In the genomic region with DNA sequence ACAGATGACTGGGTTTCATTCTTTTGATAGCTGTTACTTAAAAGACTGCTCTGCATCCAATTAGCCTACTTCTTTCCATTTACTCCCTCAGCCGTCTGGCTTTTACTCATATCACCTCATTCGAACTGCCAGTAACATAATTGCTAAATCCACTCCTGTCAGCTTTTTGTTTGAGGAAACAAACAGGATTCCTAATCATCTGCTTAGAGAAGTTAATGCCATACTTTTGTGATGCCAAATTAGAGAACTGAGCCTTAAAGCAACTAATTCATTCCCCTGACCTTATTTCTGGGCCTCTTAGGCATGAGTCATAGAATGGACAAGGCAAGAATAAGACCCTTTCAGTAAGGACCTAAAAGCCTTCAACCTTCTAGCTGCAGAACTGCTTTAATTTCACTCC, we compare ENCODE assay signal across 2 cellular contexts.
TF ChIP-seq lines count a peak whose summit lies in the region.

No MANE protein-coding gene starts in this region.

TF ChIP-seq in HepG2, 621 proteins besides CTCF, POLR2A, EP300 and RAD21:
- TF ChIP-seq ZNF607 (CRISPR knock-in tag; IDR thresholded peaks at IDR 0.05; ENCODE audit: borderline replicate concordance) = 0 out of 2 replicates have a peak, but pooled peaks have one; percentile 50
- TF ChIP-seq FOSL1 (CRISPR knock-in tag; IDR thresholded peaks at IDR 0.05; ENCODE audit: borderline replicate concordance) = peak; percentile 37; the same call in 1 of the 2 replicates
- no peak for TF ChIP-seq HOXD1 (CRISPR knock-in tag; IDR thresholded peaks at IDR 0.05)
- TF ChIP-seq U2AF2 (IDR thresholded peaks at IDR 0.05; ENCODE audit: low read depth, low read length) = no peak
- TF ChIP-seq, protein P1, sequence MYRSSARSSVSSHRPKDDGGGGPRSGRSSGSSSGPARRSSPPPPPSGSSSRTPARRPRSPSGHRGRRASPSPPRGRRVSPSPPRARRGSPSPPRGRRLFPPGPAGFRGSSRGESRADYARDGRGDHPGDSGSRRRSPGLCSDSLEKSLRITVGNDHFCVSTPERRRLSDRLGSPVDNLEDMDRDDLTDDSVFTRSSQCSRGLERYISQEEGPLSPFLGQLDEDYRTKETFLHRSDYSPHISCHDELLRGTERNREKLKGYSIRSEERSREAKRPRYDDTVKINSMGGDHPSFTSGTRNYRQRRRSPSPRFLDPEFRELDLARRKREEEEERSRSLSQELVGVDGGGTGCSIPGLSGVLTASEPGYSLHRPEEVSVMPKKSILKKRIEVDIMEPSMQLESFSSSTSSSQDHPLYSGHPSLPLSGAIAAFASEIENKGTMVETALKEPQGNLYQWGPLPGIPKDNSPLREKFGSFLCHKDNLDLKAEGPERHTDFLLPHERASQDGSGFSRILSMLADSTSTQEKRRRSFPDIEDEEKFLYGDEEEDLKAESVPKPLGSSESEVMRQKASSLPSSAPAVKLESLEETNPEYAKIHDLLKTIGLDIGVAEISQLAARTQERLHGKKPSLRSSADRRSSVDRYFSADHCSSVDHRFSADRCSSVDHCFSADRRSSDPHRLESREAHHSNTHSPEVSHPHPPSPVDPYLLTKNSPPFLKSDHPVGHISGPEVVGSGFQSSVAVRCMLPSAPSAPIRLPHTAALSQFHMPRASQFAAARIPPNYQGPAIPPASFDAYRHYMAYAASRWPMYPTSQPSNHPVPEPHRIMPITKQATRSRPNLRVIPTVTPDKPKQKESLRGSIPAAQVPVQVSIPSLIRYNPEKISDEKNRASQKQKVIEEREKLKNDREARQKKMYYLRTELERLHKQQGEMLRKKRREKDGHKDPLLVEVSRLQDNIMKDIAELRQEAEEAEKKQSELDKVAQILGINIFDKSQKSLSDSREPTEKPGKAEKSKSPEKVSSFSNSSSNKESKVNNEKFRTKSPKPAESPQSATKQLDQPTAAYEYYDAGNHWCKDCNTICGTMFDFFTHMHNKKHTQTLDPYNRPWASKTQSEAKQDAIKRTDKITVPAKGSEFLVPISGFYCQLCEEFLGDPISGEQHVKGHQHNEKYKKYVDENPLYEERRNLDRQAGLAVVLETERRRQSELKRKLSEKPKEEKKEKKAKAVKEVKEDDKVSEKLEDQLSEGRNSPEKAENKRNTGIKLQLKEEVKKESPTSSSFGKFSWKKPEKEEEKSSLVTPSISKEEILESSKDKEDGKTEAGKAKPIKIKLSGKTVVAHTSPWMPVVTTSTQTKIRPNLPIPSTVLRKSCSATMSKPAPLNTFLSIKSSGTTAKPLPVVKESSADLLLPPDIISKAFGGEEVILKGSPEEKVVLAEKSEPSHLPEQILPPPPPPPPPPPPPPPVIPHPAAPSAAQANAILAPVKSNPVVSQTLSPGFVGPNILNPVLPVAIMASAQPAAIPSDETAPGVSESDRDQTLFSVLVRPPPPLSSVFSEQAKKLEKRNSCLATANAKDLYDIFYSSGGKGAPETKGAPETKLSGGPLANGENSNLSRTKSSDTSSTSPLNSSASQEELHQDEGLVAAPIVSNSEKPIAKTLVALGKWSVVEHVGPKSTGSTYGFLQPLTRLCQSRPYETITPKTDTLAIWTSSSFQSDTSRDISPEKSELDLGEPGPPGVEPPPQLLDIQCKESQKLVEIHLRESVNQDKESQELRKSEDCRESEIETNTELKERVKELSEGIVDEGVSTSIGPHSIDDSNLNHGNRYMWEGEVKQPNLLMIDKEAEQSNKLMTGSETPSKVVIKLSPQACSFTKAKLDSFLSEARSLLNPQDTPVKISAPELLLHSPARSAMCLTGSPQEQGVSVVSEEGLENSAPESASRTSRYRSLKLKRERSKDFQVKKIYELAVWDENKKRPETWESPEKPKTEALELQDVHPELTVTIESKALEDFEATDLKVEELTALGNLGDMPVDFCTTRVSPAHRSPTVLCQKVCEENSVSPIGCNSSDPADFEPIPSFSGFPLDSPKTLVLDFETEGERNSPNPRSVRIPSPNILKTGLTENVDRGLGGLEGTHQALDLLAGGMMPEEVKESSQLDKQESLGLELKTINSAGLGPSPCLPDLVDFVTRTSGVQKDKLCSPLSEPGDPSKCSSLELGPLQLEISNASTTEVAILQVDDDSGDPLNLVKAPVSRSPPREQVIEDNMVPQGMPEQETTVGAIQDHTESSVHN (CRISPR knock-in tag; IDR thresholded peaks at IDR 0.05) = no peak
- 0 out of 2 replicates have a peak, but pooled peaks have one; percentile 7 for TF ChIP-seq STAG1 (CRISPR knock-in tag; IDR thresholded peaks at IDR 0.05)
- no peak for TF ChIP-seq EZH2 (conservative IDR thresholded peaks at IDR 0.05; ENCODE audit: low read depth, low read length)
- no peak for TF ChIP-seq ZNF253 (CRISPR knock-in tag; IDR thresholded peaks at IDR 0.05; ENCODE audit: borderline replicate concordance)

TF ChIP-seq in WTC11, 78 proteins besides CTCF, POLR2A, EP300 and RAD21:
- TF ChIP-seq NFYB (CRISPR knock-in tag; conservative IDR thresholded peaks at IDR 0.05; ENCODE audit: low read depth) (no peak), ZNF671 (CRISPR knock-in tag; IDR thresholded peaks at IDR 0.05) (no peak), ZNF396 (CRISPR knock-in tag; IDR thresholded peaks at IDR 0.05; ENCODE audit: borderline replicate concordance) (no peak), NR1H2 (CRISPR knock-in tag; IDR thresholded peaks at IDR 0.05) (no peak), IRF1 (CRISPR knock-in tag; IDR thresholded peaks at IDR 0.05) (no peak), CDX4 (CRISPR knock-in tag; IDR thresholded peaks at IDR 0.05; ENCODE audit: borderline replicate concordance) (no peak)
- TF ChIP-seq, protein P2, sequence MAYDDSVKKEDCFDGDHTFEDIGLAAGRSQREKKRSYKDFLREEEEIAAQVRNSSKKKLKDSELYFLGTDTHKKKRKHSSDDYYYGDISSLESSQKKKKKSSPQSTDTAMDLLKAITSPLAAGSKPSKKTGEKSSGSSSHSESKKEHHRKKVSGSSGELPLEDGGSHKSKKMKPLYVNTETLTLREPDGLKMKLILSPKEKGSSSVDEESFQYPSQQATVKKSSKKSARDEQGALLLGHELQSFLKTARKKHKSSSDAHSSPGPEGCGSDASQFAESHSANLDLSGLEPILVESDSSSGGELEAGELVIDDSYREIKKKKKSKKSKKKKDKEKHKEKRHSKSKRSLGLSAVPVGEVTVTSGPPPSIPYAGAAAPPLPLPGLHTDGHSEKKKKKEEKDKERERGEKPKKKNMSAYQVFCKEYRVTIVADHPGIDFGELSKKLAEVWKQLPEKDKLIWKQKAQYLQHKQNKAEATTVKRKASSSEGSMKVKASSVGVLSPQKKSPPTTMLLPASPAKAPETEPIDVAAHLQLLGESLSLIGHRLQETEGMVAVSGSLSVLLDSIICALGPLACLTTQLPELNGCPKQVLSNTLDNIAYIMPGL (CRISPR knock-in tag; IDR thresholded peaks at IDR 0.05) = no peak
- TF ChIP-seq, protein P3, sequence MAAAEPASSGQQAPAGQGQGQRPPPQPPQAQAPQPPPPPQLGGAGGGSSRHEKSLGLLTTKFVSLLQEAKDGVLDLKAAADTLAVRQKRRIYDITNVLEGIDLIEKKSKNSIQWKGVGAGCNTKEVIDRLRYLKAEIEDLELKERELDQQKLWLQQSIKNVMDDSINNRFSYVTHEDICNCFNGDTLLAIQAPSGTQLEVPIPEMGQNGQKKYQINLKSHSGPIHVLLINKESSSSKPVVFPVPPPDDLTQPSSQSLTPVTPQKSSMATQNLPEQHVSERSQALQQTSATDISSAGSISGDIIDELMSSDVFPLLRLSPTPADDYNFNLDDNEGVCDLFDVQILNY (CRISPR knock-in tag; IDR thresholded peaks at IDR 0.05) = no peak
